ENCODE assay signal across 8 cellular contexts in the genomic region with DNA sequence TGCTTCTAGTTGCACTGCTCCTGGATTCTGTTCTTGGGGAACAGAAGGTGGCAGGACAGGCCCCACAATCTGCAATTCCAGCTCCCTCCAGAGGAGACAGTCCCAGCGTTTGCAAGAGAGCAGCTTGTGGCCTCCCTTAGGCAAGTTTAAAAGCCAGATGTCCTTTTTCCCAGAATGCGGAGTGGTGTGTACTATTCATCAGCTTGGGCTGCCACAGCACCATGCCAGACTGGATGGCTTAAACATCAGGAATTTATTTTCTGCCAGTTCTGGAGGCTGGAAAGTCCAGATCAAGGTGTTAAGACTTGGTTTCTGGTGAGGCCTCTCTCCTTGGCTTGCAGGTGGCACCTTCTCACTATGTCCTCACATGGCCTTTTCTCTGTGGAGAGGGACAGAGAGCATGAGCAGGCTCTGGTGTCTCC. TPM values are rescaled to one million over a fixed set of nuclear protein-coding genes. Genes with fewer than 3 reads are reported as not detected.
DNase-seq lines count a peak whose midpoint lies in the region; ATAC-seq and TF ChIP-seq lines count a peak whose summit lies in the region.
"Had no signal": no experiment of that assay in that cellular context is flagged by ENCODE, and none has a peak within 500 bp of the region (broad histone marks: within the 10 kb centered on the region; RNA-seq: fewer than 3 reads in every experiment).

No MANE protein-coding gene starts in this region.

- H3K9me2 ChIP-seq in DOHH2 (replicated peaks; ENCODE audit: control insufficient read depth, low read length): no peaks in the 10 kb centered on the region

- peaks cover 7% of the 10 kb centered on the region for H3K36me3 ChIP-seq in DOHH2 (ENCODE audit: control insufficient read depth, low read length)

- no peak for ATAC-seq in HG03039 (IDR thresholded peaks at IDR 0.05; ENCODE audit: unreplicated experiment)
- ATAC-seq in HG03045 (IDR thresholded peaks at IDR 0.05; ENCODE audit: unreplicated experiment): no peak
- no peak for ATAC-seq in GM21737 (IDR thresholded peaks at IDR 0.05; ENCODE audit: unreplicated experiment)

- peaks cover 30% of the 10 kb centered on the region for H3F3A ChIP-seq in DOHH2 (ENCODE audit: control insufficient read depth, insufficient read depth)

- H3K4me2 ChIP-seq in DOHH2 (ENCODE audit: low read length): peak overlapping the region; percentile 22; the same call in 1 of the 2 replicates

- no peaks in the 10 kb centered on the region for H3K27me3 Mint-ChIP-seq in activated T-helper 1 cell treated with anti-CD3 and anti-CD28 coated beads, Interleukin-12 subunit alpha, Interleukin-12 subunit beta, Interleukin-2, Interleukin-4 antibody, amounts not matched to agents 30 ng/mL and 10 ng/mL and 1 ng/mL, durations not matched to agents 14 hours and 24 hours and 36 hours (ENCODE audit: insufficient read depth)
- peaks cover 1% of the 10 kb centered on the region for H3K27me3 Mint-ChIP-seq in mesothelial cell of epicardium (ENCODE audit: low read depth)

- peak overlapping the region; percentile 70 for H3K27ac Mint-ChIP-seq in activated T-helper 1 cell treated with anti-CD3 and anti-CD28 coated beads, Interleukin-12 subunit alpha, Interleukin-12 subunit beta, Interleukin-2, Interleukin-4 antibody, amounts not matched to agents 30 ng/mL and 10 ng/mL and 1 ng/mL, durations not matched to agents 14 hours and 24 hours and 36 hours
- H3K27ac Mint-ChIP-seq in mesothelial cell of epicardium: no peak overlapping the region

- peaks cover 26% of the 10 kb centered on the region for H3K36me3 Mint-ChIP-seq in activated T-helper 1 cell treated with anti-CD3 and anti-CD28 coated beads, Interleukin-12 subunit alpha, Interleukin-12 subunit beta, Interleukin-2, Interleukin-4 antibody, amounts not matched to agents 30 ng/mL and 10 ng/mL and 1 ng/mL, durations not matched to agents 14 hours and 24 hours and 36 hours (ENCODE audit: low read depth)
- H3K36me3 Mint-ChIP-seq in mesothelial cell of epicardium: no peaks in the 10 kb centered on the region

- intact Hi-C loops in activated T-helper 1 cell treated with anti-CD3 and anti-CD28 coated beads, Interleukin-12 subunit alpha, Interleukin-12 subunit beta, Interleukin-2, Interleukin-4 antibody, amounts not matched to agents 30 ng/mL and 10 ng/mL and 1 ng/mL, durations not matched to agents 14 hours and 24 hours and 36 hours (cut with micrococcal nuclease): loop anchor here (10.0 kb wide), 1 partner anchor 914 kb away; no protein-coding TSS in a partner anchor

- in situ Hi-C loops in KBM-7 (cut with MboI; ENCODE audit: low pct_unique_long_range_greater_than_20kb, low sequenced_read_pairs): no loop called here

- DNase-seq in KBM-7 (peak; percentile 68), mesothelial cell of epicardium (ENCODE audit: low spot score in 2 of 2, unreplicated experiment in 2 of 2) (no peak)
- DNase-seq in activated T-helper 1 cell treated with anti-CD3 and anti-CD28 coated beads, Interleukin-12 subunit alpha, Interleukin-12 subunit beta, Interleukin-2, Interleukin-4 antibody, amounts not matched to agents 30 ng/mL and 10 ng/mL and 1 ng/mL, durations not matched to agents 14 hours and 24 hours and 36 hours (ENCODE audit: low spot score): no peak

- no peak overlapping the region for H3K27ac ChIP-seq in DOHH2 (ENCODE audit: low read depth, low read length)

- H3K27me3 ChIP-seq in DOHH2 (ENCODE audit: control insufficient read depth, low read length): no peaks in the 10 kb centered on the region

- peaks cover 77% of the 10 kb centered on the region for H3K4me1 Mint-ChIP-seq in activated T-helper 1 cell treated with anti-CD3 and anti-CD28 coated beads, Interleukin-12 subunit alpha, Interleukin-12 subunit beta, Interleukin-2, Interleukin-4 antibody, amounts not matched to agents 30 ng/mL and 10 ng/mL and 1 ng/mL, durations not matched to agents 14 hours and 24 hours and 36 hours (ENCODE audit: low read depth)
- H3K4me1 Mint-ChIP-seq in mesothelial cell of epicardium: peaks cover 20% of the 10 kb centered on the region

- no peak overlapping the region for H3K4me3 ChIP-seq in DOHH2 (ENCODE audit: low read length)

- H3K4me1 ChIP-seq in DOHH2 (ENCODE audit: control insufficient read depth, low read length): peaks cover 90% of the 10 kb centered on the region

- no peak overlapping the region for H3K4me3 Mint-ChIP-seq in activated T-helper 1 cell treated with anti-CD3 and anti-CD28 coated beads, Interleukin-12 subunit alpha, Interleukin-12 subunit beta, Interleukin-2, Interleukin-4 antibody, amounts not matched to agents 30 ng/mL and 10 ng/mL and 1 ng/mL, durations not matched to agents 14 hours and 24 hours and 36 hours
- no peak overlapping the region for H3K4me3 Mint-ChIP-seq in mesothelial cell of epicardium

- H3K9me3 ChIP-seq in DOHH2 (ENCODE audit: control insufficient read depth, insufficient read depth, low read length): no peaks in the 10 kb centered on the region

- H3K79me2 ChIP-seq in DOHH2 (ENCODE audit: control insufficient read depth, low read length): peaks cover 9% of the 10 kb centered on the region

- peak; percentile 78 for TF ChIP-seq CTCF in DOHH2 (IDR thresholded peaks at IDR 0.05; ENCODE audit: low read depth, low read length, poor library complexity, severe bottlenecking)
- TF ChIP-seq CTCF in mesothelial cell of epicardium (IDR thresholded peaks at IDR 0.05; ENCODE audit: unreplicated experiment): peak; percentile 33

- H4K20me1 ChIP-seq in DOHH2 (ENCODE audit: control insufficient read depth, insufficient read depth, low read depth, low read length): no peaks in the 10 kb centered on the region

- H3K9me3 Mint-ChIP-seq in activated T-helper 1 cell treated with anti-CD3 and anti-CD28 coated beads, Interleukin-12 subunit alpha, Interleukin-12 subunit beta, Interleukin-2, Interleukin-4 antibody, amounts not matched to agents 30 ng/mL and 10 ng/mL and 1 ng/mL, durations not matched to agents 14 hours and 24 hours and 36 hours: no peaks in the 10 kb centered on the region
- no peaks in the 10 kb centered on the region for H3K9me3 Mint-ChIP-seq in mesothelial cell of epicardium

RNA-seq across cellular contexts. Expression of gene MIAT, which starts 11.7 kb away (rescaled TPM):
- 37.9 and 39.8 TPM in 2 replicates for total RNA-seq in activated T-helper 1 cell treated with anti-CD3 and anti-CD28 coated beads, Interleukin-12 subunit alpha, Interleukin-12 subunit beta, Interleukin-2, Interleukin-4 antibody, amounts not matched to agents 30 ng/mL and 10 ng/mL and 1 ng/mL, durations not matched to agents 14 hours and 24 hours and 36 hours
- total RNA-seq in mesothelial cell of epicardium: 6.6 to 7.0 TPM (median 6.7 TPM) in 3 replicates

RNA-seq across cellular contexts. Expression of gene CRYBA4, which starts 47.3 kb away (rescaled TPM):
- not detected in 2 replicates for total RNA-seq in activated T-helper 1 cell treated with anti-CD3 and anti-CD28 coated beads, Interleukin-12 subunit alpha, Interleukin-12 subunit beta, Interleukin-2, Interleukin-4 antibody, amounts not matched to agents 30 ng/mL and 10 ng/mL and 1 ng/mL, durations not matched to agents 14 hours and 24 hours and 36 hours
- total RNA-seq in mesothelial cell of epicardium: not detected in 3 replicates
- total RNA-seq: renal cortical epithelial cell had no signal

RNA-seq across cellular contexts. Expression of gene CRYBB1, which starts 51.2 kb away (rescaled TPM):
- total RNA-seq in activated T-helper 1 cell treated with anti-CD3 and anti-CD28 coated beads, Interleukin-12 subunit alpha, Interleukin-12 subunit beta, Interleukin-2, Interleukin-4 antibody, amounts not matched to agents 30 ng/mL and 10 ng/mL and 1 ng/mL, durations not matched to agents 14 hours and 24 hours and 36 hours: not detected in 2 replicates
- not detected in 3 replicates for total RNA-seq in mesothelial cell of epicardium
- total RNA-seq: renal cortical epithelial cell had no signal
